8 cellular contexts compared by ENCODE assay signal in the genomic region with DNA sequence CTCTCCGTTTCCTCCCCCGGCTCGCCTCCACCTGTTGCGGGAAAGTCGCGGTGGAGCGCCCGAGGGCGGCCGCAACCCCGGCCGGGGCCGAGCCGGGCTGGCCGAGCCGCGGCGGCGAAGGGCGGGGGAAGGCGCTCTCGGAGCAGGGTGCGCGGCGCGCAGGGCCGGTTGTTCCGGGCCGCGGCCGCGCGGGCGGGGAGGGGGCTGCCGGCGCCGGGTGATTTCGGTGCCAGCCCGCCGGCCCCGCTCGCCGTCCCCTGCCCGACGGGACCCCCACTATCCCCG. TPM values are rescaled to one million over a fixed set of nuclear protein-coding genes. Genes with fewer than 3 reads are reported as not detected.
DNase-seq lines count a peak whose midpoint lies in the region; ATAC-seq and TF ChIP-seq lines count a peak whose summit lies in the region.

No MANE protein-coding gene starts in this region.

- H3K27me3 ChIP-seq in PC-9 (ENCODE audit: insufficient read depth, low read depth) = no peaks in the 10 kb centered on the region
- no peaks in the 10 kb centered on the region for H3K27me3 ChIP-seq in esophagus (ENCODE audit: control insufficient read depth in 1 of 2, insufficient read depth in 2 of 2, low read length in 2 of 2)

- POLR2A ChIA-PET in PC-9 (lab: Charles Lee; ENCODE audit: unreplicated experiment) = interaction anchor here (0.6 to 1.7 kb wide), 4 partner anchors 60 to 268 kb away, joined by 3 to 4 read pairs (median 4); a partner anchor contains a TSS

- CTCF ChIA-PET in PC-9 (lab: Charles Lee) = interaction anchor here (0.6 kb wide), 1 partner anchor 239 kb away, joined by 13 read pairs; no protein-coding TSS in a partner anchor

- H3K4me3 Mint-ChIP-seq in activated T-cell treated with anti-CD3 and anti-CD28 coated beads, Interleukin-2, amount 50 U/mL, for 4 hours = peak overlapping the region; percentile 45
- H3K4me3 Mint-ChIP-seq in natural killer cell treated with Interleukin-12 subunit alpha and Interleukin-12 subunit beta and Interleukin-15 and Interleukin-18, amount 100 ng/mL, for 72 hours = peak overlapping the region; percentile 29

- peaks cover 3% of the 10 kb centered on the region for H3K36me3 Mint-ChIP-seq in activated T-cell treated with anti-CD3 and anti-CD28 coated beads, Interleukin-2, amount 50 U/mL, for 4 hours (ENCODE audit: insufficient read depth)
- H3K36me3 Mint-ChIP-seq in natural killer cell treated with Interleukin-12 subunit alpha and Interleukin-12 subunit beta and Interleukin-15 and Interleukin-18, amount 100 ng/mL, for 72 hours = no peaks in the 10 kb centered on the region

- TF ChIP-seq POLR2A in erythroblast (IDR thresholded peaks at IDR 0.05; ENCODE audit: low read length) = no peak

- intact Hi-C loops in PC-9 (cut with micrococcal nuclease; ENCODE audit: unreplicated experiment) = loop anchor here (1.0 to 5.0 kb wide), 4 partner anchors 233 to 1043 kb away; a partner anchor contains a TSS

- H3K36me3 ChIP-seq in PC-9 (ENCODE audit: low read depth) (no peaks in the 10 kb centered on the region), esophagus (ENCODE audit: control insufficient read depth in 2 of 2, insufficient read depth in 2 of 2, low read length in 1 of 2) (no peaks in the 10 kb centered on the region)

- peak; percentile 65 to 73 for ATAC-seq in activated T-cell treated with anti-CD3 and anti-CD28 coated beads, Interleukin-2, amount 50 U/mL, for 4 hours
- ATAC-seq in HG02610 (IDR thresholded peaks at IDR 0.05; ENCODE audit: unreplicated experiment) = peak; percentile 56
- peak; percentile 81 to 82 for ATAC-seq in natural killer cell treated with Interleukin-12 subunit alpha and Interleukin-12 subunit beta and Interleukin-15 and Interleukin-18, amount 100 ng/mL, for 72 hours

- no peak overlapping the region for H3K27ac Mint-ChIP-seq in natural killer cell treated with Interleukin-12 subunit alpha and Interleukin-12 subunit beta and Interleukin-15 and Interleukin-18, amount 100 ng/mL, for 72 hours

- peak overlapping the region; percentile 84 for H3K4me2 ChIP-seq in PC-9

- peaks cover 41% of the 10 kb centered on the region for H3K27me3 Mint-ChIP-seq in activated T-cell treated with anti-CD3 and anti-CD28 coated beads, Interleukin-2, amount 50 U/mL, for 4 hours (ENCODE audit: low read depth)
- H3K27me3 Mint-ChIP-seq in natural killer cell treated with Interleukin-12 subunit alpha and Interleukin-12 subunit beta and Interleukin-15 and Interleukin-18, amount 100 ng/mL, for 72 hours = peaks cover 22 to 37% of the 10 kb centered on the region in 2 donors

- no peaks in the 10 kb centered on the region for H3K9me3 Mint-ChIP-seq in activated T-cell treated with anti-CD3 and anti-CD28 coated beads, Interleukin-2, amount 50 U/mL, for 4 hours
- H3K9me3 Mint-ChIP-seq in natural killer cell treated with Interleukin-12 subunit alpha and Interleukin-12 subunit beta and Interleukin-15 and Interleukin-18, amount 100 ng/mL, for 72 hours = no peaks in the 10 kb centered on the region

- WGBS in esophagus, 2 donors = 0% methylated on average over 23 to 46 of the region's 46 CpGs

- H3K27ac ChIP-seq in PC-9 (peak overlapping the region; percentile 49), esophagus (ENCODE audit: low read depth in 2 of 2, low read length in 1 of 2) (peak overlapping the region; percentile 73 to 77)

- H3K9me3 ChIP-seq in PC-9 (ENCODE audit: insufficient read depth, low read depth) = no peaks in the 10 kb centered on the region
- H3K9me3 ChIP-seq in esophagus (ENCODE audit: control insufficient read depth in 2 of 2, insufficient read depth in 1 of 2, low read depth in 1 of 2, low read length in 1 of 2) = no peaks in the 10 kb centered on the region

- no peak for TF ChIP-seq CTCF in PC-9 (conservative IDR thresholded peaks at IDR 0.05)

- BruUV-seq in PC-9 (replicated peaks; lab: Mats Ljungman, UMichigan) = no TSS peak

- H4K20me1 ChIP-seq in PC-9 (ENCODE audit: insufficient read depth) = peaks cover 10% of the 10 kb centered on the region

- H3K9me2 ChIP-seq in PC-9 (ENCODE audit: insufficient read depth) = no peaks in the 10 kb centered on the region

- DNase-seq in activated T-cell treated with anti-CD3 and anti-CD28 coated beads, Interleukin-2, amount 50 U/mL, for 4 hours = no peak
- DNase-seq in activated T-cell treated with anti-CD3 and anti-CD28 coated beads, Interleukin-2, amount 50 U/mL, for 1 hour = no peak
- DNase-seq in PC-9 = no peak
- no peak for DNase-seq in natural killer cell treated with Interleukin-12 subunit alpha and Interleukin-12 subunit beta and Interleukin-15 and Interleukin-18, amount 100 ng/mL, for 72 hours (ENCODE audit: low spot score)
- no peak for DNase-seq in cerebellar cortex (ENCODE audit: low spot score)
- no peak for DNase-seq in erythroblast (lab: John Stamatoyannopoulos, UW)

- H3K4me3 ChIP-seq in PC-9 (peak overlapping the region; percentile 85), esophagus (ENCODE audit: low read depth in 1 of 2, low read length in 2 of 2) (peak overlapping the region; percentile 72 to 73)

- H3K79me2 ChIP-seq in PC-9 (ENCODE audit: low read depth) = peaks cover 47% of the 10 kb centered on the region

- H3K4me1 Mint-ChIP-seq in activated T-cell treated with anti-CD3 and anti-CD28 coated beads, Interleukin-2, amount 50 U/mL, for 4 hours (ENCODE audit: low read depth) = peaks cover 3% of the 10 kb centered on the region
- H3K4me1 Mint-ChIP-seq in natural killer cell treated with Interleukin-12 subunit alpha and Interleukin-12 subunit beta and Interleukin-15 and Interleukin-18, amount 100 ng/mL, for 72 hours (ENCODE audit: low read depth in 2 of 2) = peaks cover 0 to 5% of the 10 kb centered on the region in 2 donors

- peak overlapping the region; percentile 91 for H2AFZ ChIP-seq in PC-9

- peaks cover 8% of the 10 kb centered on the region; the same call in 1 of the 2 replicates for H3F3A ChIP-seq in PC-9 (ENCODE audit: insufficient read depth, low read depth)

- H3K4me1 ChIP-seq in PC-9 (replicated peaks; ENCODE audit: insufficient read depth) (peaks cover 28% of the 10 kb centered on the region), esophagus (ENCODE audit: control insufficient read depth in 2 of 2, insufficient read depth in 2 of 2, low read length in 1 of 2) (no peaks in the 10 kb centered on the region)

RNA-seq across cellular contexts. Expression of a gene that starts 0.2 kb away (rescaled TPM):
- 1 to 10 TPM in 1 of 3 donors, under 1 TPM in 2; 0.46 to 1.3 (median 0.49) TPM for total RNA-seq in activated T-cell treated with anti-CD3 and anti-CD28 coated beads, Interleukin-2, amount 50 U/mL, for 4 hours
- 27.5 and 33.7 TPM in 2 replicates for total RNA-seq in PC-9 (2021)
- polyA plus RNA-seq in esophagus = 10 to 100 TPM; 13.4 to 15.1 TPM
- under 1 TPM; 0.73 to 0.83 TPM for total RNA-seq in natural killer cell treated with Interleukin-12 subunit alpha and Interleukin-12 subunit beta and Interleukin-15 and Interleukin-18, amount 100 ng/mL, for 72 hours

Comparison
In these comparisons a context has a peak if more than half of its experiments do, and no peak if none do; other contexts are left out.
1. RNA of a gene that starts 0.2 kb away (total RNA-seq): 27.5 to 33.7 TPM in PC-9; 0.73 to 0.83 TPM in natural killer cell treated with Interleukin-12 subunit alpha and Interleukin-12 subunit beta and Interleukin-15 and Interleukin-18, amount 100 ng/mL, for 72 hours and 0.46 to 1.3 TPM in activated T-cell treated with anti-CD3 and anti-CD28 coated beads, Interleukin-2, amount 50 U/mL, for 4 hours; every median in the first group is over 10 times any median in the second.
2. Peak in every context shown above with its lines, with median percentiles within 50 percentile points of each other: ATAC-seq.